8 cellular contexts compared by ENCODE assay signal in the genomic region with DNA sequence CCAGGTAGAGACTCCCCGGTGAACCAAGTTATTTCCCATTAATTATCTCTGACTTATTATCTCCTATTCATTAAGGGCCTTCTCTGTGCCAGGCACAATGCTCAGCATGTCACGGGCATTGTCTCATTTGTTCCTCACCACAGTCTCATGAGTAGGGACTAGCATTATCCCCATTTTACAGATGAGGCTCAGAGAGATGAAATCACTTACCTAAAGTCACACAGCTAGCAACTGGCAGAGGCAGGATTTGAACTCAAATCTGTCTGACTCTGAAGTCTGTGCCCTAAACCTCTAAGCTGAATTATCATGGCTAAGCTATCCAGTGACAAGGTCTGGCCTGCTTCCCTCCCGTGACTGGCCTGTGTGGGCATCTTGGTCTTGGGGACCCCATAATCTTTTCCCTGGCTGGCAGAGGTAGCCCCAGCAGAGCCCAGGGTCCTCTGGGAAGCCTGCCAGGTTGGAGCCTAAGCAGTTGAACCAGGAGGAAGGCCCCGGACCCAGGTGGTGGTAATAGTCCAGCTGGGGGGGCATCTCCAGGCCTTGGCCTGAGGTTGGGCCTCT. TPM values are rescaled to one million over a fixed set of nuclear protein-coding genes. Genes with fewer than 3 reads are reported as not detected.
DNase-seq lines count a peak whose midpoint lies in the region; ATAC-seq and TF ChIP-seq lines count a peak whose summit lies in the region.

No MANE protein-coding gene starts in this region.

- H3K9me3 Mint-ChIP-seq in activated naive CD4-positive, alpha-beta T cell treated with anti-CD3 and anti-CD28 coated beads, Interleukin-2, amount 50 U/mL, for 24 hours, result no peaks in the 10 kb centered on the region

- H3K4me3 Mint-ChIP-seq in activated naive CD4-positive, alpha-beta T cell treated with anti-CD3 and anti-CD28 coated beads, Interleukin-2, amount 50 U/mL, for 24 hours, result peak overlapping the region; percentile 88

- TF ChIP-seq CTCF in body of pancreas (IDR thresholded peaks at IDR 0.05), result no peak

- no peaks in the 10 kb centered on the region for H3K27me3 ChIP-seq in body of pancreas

- H3K9me3 ChIP-seq in body of pancreas, result no peaks in the 10 kb centered on the region
- no peaks in the 10 kb centered on the region for H3K9me3 ChIP-seq in mesodermal cell (ENCODE audit: control insufficient read depth, low read length)

- no peak for TF ChIP-seq POLR2A in body of pancreas (IDR thresholded peaks at IDR 0.05)

- peak overlapping the region; percentile 98 for H3K27ac Mint-ChIP-seq in activated naive CD4-positive, alpha-beta T cell treated with anti-CD3 and anti-CD28 coated beads, Interleukin-2, amount 50 U/mL, for 24 hours

- peak overlapping the region; percentile 68 to 82 (median 72) for H3K27ac ChIP-seq in body of pancreas
- peak overlapping the region; percentile 84 for H3K27ac ChIP-seq in mesodermal cell (ENCODE audit: low read depth, low read length, severe bottlenecking)
- peak overlapping the region; percentile 95 for H3K27ac ChIP-seq in urinary bladder (ENCODE audit: low read depth)

- H3K4me1 ChIP-seq in body of pancreas, result peaks cover 64% of the 10 kb centered on the region
- peaks cover 44% of the 10 kb centered on the region for H3K4me1 ChIP-seq in mesodermal cell (ENCODE audit: control insufficient read depth, insufficient read depth, low read length, poor library complexity, severe bottlenecking)
- peaks cover 2% of the 10 kb centered on the region for H3K4me1 ChIP-seq in urinary bladder (ENCODE audit: insufficient read depth)

- no peaks in the 10 kb centered on the region for H3K27me3 Mint-ChIP-seq in activated naive CD4-positive, alpha-beta T cell treated with anti-CD3 and anti-CD28 coated beads, Interleukin-2, amount 50 U/mL, for 24 hours

- intact Hi-C loops in body of pancreas (cut with DNase I), result no loop called here

- H3K4me3 ChIP-seq in body of pancreas, result no peak overlapping the region
- H3K4me3 ChIP-seq in mesodermal cell (ENCODE audit: extremely low read depth, insufficient read depth, low read length, poor library complexity, severe bottlenecking), result peak overlapping the region; percentile 38
- peak overlapping the region; percentile 29 for H3K4me3 ChIP-seq in urinary bladder (ENCODE audit: low read depth, low read length)

- H3K36me3 Mint-ChIP-seq in activated naive CD4-positive, alpha-beta T cell treated with anti-CD3 and anti-CD28 coated beads, Interleukin-2, amount 50 U/mL, for 24 hours, result peaks cover 8% of the 10 kb centered on the region

- H3K4me1 Mint-ChIP-seq in activated naive CD4-positive, alpha-beta T cell treated with anti-CD3 and anti-CD28 coated beads, Interleukin-2, amount 50 U/mL, for 24 hours, result peaks cover 67% of the 10 kb centered on the region

- no peak for DNase-seq in activated naive CD4-positive, alpha-beta T cell (lab: John Stamatoyannopoulos, UW)
- no peak for DNase-seq in body of pancreas
- no peak for DNase-seq in NCI-H1092 (lab: John Stamatoyannopoulos, UW)
- DNase-seq in NCI-H1105 (lab: John Stamatoyannopoulos, UW), result no peak
- no peak for DNase-seq in stimulated activated CD4-positive, alpha-beta T cell treated with anti-CD3 and anti-CD28 coated beads, Interleukin-12 subunit alpha, Interleukin-12 subunit beta, amount 100 ng/mL, for 4 hours

- no peak for ATAC-seq in body of pancreas

- H3K36me3 ChIP-seq in body of pancreas (replicated peaks in 1 of 2; ENCODE audit: insufficient read depth in 1 of 2, low read depth in 2 of 2) (no peaks in the 10 kb centered on the region), mesodermal cell (ENCODE audit: control insufficient read depth, insufficient read depth, low read length) (peaks cover 67% of the 10 kb centered on the region), urinary bladder (ENCODE audit: insufficient read depth) (no peaks in the 10 kb centered on the region)

- WGBS in body of pancreas, 2 donors, result 58 to 72% methylated on average over 3 to 4 of the region's 4 CpGs
- 89 to 93% methylated on average over 3 to 4 of the region's 4 CpGs for WGBS in mesodermal cell (ENCODE audit: insufficient coverage in 2 of 2), 2 experiments
- 47% methylated on average over 4 of the region's 4 CpGs for WGBS in urinary bladder

RNA-seq across cellular contexts. Expression of a gene that starts 4.5 kb away (rescaled TPM):
- total RNA-seq in body of pancreas (10 to 100 TPM; 32.9 to 97.2 TPM), urinary bladder (31.7 TPM)
- polyA plus RNA-seq in mesodermal cell (2013, experiment 1 of 2), result 148 TPM
- 124 TPM for polyA plus RNA-seq in mesodermal cell (2013, experiment 2 of 2)
- polyA plus RNA-seq in urinary bladder, result 144 TPM

RNA-seq across cellular contexts. Expression of a gene that starts 11.2 kb away (rescaled TPM):
- total RNA-seq in body of pancreas (10 to 100 TPM; 45.7 to 71.5 TPM), urinary bladder (43.9 TPM)
- 61.7 TPM for polyA plus RNA-seq in mesodermal cell (2013, experiment 1 of 2)
- 55.2 TPM for polyA plus RNA-seq in mesodermal cell (2013, experiment 2 of 2)
- polyA plus RNA-seq in urinary bladder, result 76.9 TPM

RNA-seq across cellular contexts. Expression of a gene that starts 35.4 kb away (rescaled TPM):
- total RNA-seq in body of pancreas, result 1 to 10 TPM; 1.3 to 1.6 TPM
- 0.37 TPM for polyA plus RNA-seq in mesodermal cell (2013, experiment 1 of 2)
- polyA plus RNA-seq in mesodermal cell (2013, experiment 2 of 2), result 0.61 TPM
- total RNA-seq in urinary bladder, result 11.7 TPM
- 21.9 TPM for polyA plus RNA-seq in urinary bladder

Comparison
In these comparisons a context has a peak if more than half of its experiments do, and no peak if none do; other contexts are left out.
1. H3K4me3 ChIP-seq: peak in mesodermal cell (single experiment) and urinary bladder (single experiment); none in body of pancreas (0 of 2).
2. Peak in every context shown above with its lines, with median percentiles within 50 percentile points of each other: H3K27ac ChIP-seq.